In the genomic region with DNA sequence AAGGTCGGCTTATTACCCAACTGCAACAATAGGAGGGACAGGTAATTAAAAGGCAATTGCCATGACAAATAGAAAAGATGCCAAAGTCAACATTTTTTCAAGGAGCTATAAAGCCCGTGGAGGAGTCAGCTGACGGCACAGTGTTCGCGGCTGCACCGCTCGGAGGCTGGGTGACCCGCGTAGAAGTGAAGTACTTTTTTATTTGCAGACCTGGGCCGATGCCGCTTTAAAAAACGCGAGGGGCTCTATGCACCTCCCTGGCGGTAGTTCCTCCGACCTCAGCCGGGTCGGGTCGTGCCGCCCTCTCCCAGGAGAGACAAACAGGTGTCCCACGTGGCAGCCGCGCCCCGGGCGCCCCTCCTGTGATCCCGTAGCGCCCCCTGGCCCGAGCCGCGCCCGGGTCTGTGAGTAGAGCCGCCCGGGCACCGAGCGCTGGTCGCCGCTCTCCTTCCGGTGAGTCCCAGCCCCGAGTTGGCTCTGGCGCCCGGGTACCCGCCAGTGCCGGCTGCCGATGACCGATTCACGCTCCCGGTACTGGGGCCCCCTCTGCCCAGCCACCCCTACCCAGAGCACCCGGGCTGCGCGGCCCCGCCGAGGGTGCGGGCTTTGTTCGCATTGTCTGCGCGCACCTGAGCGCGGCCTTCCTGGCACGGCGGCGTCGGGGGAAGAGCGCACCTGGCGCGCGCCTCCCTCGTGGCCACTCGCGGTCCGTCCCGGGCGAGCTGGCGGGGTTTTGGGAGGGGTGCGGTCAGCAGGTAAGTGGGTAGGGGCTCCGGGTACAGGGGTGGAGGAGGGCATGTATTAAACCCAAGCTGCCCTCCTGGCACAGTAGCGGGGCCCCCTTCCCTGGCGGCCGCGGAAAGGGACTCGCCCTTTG, we compare ENCODE assay signal across 1 cellular context.
TF ChIP-seq lines count a peak whose summit lies in the region.

VWA2 (plus strand) TSS at position 138 of the 877 bp plus-strand sequence. CDS start 9,460 bp downstream, outside the sequence.

TF ChIP-seq in IMR-90, 13 proteins besides CTCF, POLR2A, EP300 and RAD21 (continued from another document):
- TF ChIP-seq SMC3 (IDR thresholded peaks at IDR 0.05; ENCODE audit: low read depth, low read length) (no peak), CEBPB (IDR thresholded peaks at IDR 0.05; ENCODE audit: low read depth, low read length) (no peak), MXI1 (IDR thresholded peaks at IDR 0.05; ENCODE audit: borderline replicate concordance, low read depth, low read length) (no peak), USF2 (IDR thresholded peaks at IDR 0.05; ENCODE audit: low read depth, low read length) (no peak)
